26 cellular contexts compared by ENCODE assay signal in genomic region chr2:239983004-239983778, GRCh38. TPM values are rescaled to one million over a fixed set of nuclear protein-coding genes. Genes with fewer than 3 reads are reported as not detected.
"Had no signal": no experiment of that assay in that cellular context is flagged by ENCODE, and none has a peak within 500 bp of the region (broad histone marks: within the 10 kb centered on the region; RNA-seq: fewer than 3 reads in every experiment).

No MANE protein-coding gene starts in this region.

- DNase-seq: activated CD4-positive, alpha-beta memory T cell treated with anti-CD3 and anti-CD28 coated beads for 36 hours; activated CD4-positive, alpha-beta T cell treated with anti-CD3 and anti-CD28 coated beads for 48 hours; activated CD4-positive, CD25-positive, alpha-beta regulatory T cell; activated T-cell treated with anti-CD3 and anti-CD28 coated beads, Interleukin-2, amount 50 U/mL, for 24 hours; adrenal gland; brain microvascular endothelial cell; central memory CD4-positive, alpha-beta T cell; effector memory CD4-positive, alpha-beta T cell; foreskin melanocyte; hippocampal formation; left ventricle myocardium superior; mammary epithelial cell; midbrain; nephron progenitor cell; stimulated activated CD4-positive, alpha-beta T cell treated with anti-CD3 and anti-CD28 coated beads, Interleukin-4, amount 100 ng/mL, for 24 hours; stimulated activated naive CD8-positive, alpha-beta T cell treated with anti-CD3 and anti-CD28 coated beads, Interleukin-15, Interleukin-2, amounts not matched to agents 100 U/mL and 50 U/mL, for 24 hours; T-helper 17 cell; upper lobe of left lung had no signal

- ATAC-seq: activated T-helper 17 cell treated with anti-CD3 and anti-CD28 coated beads, Interleukin-2, amount 50 U/mL, for 72 hours; esophagus mucosa; left ventricle myocardium superior; right cardiac atrium; stimulated activated naive CD8-positive, alpha-beta T cell treated with anti-CD3 and anti-CD28 coated beads, Interleukin-15, Interleukin-2, amounts not matched to agents 100 U/mL and 50 U/mL, for 24 hours; T-helper 17 cell had no signal

- H3K27ac Mint-ChIP-seq: activated CD4-positive, alpha-beta memory T cell treated with anti-CD3 and anti-CD28 coated beads for 36 hours; activated naive CD8-positive, alpha-beta T cell; activated T-cell treated with anti-CD3 and anti-CD28 coated beads, Interleukin-2, amount 50 U/mL, for 24 hours; activated T-helper 17 cell treated with anti-CD3 and anti-CD28 coated beads, Interleukin-2, amount 50 U/mL, for 72 hours; nephron progenitor cell; T-helper 17 cell had no signal

- H3K9me3 ChIP-seq: adrenal gland, ascending aorta had no signal

- H3K27me3 ChIP-seq: adrenal gland, ascending aorta, brain microvascular endothelial cell, upper lobe of left lung had no signal

- H3K9me3 Mint-ChIP-seq: activated T-cell treated with anti-CD3 and anti-CD28 coated beads, Interleukin-2, amount 50 U/mL, for 24 hours had no signal

- H3K27ac ChIP-seq: adrenal gland, ascending aorta, brain microvascular endothelial cell, parathyroid adenoma, upper lobe of left lung had no signal

- H3K27me3 Mint-ChIP-seq: activated CD4-positive, alpha-beta memory T cell treated with anti-CD3 and anti-CD28 coated beads for 36 hours; activated naive CD8-positive, alpha-beta T cell; activated T-cell treated with anti-CD3 and anti-CD28 coated beads, Interleukin-2, amount 50 U/mL, for 24 hours; activated T-helper 17 cell treated with anti-CD3 and anti-CD28 coated beads, Interleukin-2, amount 50 U/mL, for 72 hours; T-helper 17 cell had no signal

- H3K4me3 Mint-ChIP-seq: activated CD4-positive, alpha-beta memory T cell treated with anti-CD3 and anti-CD28 coated beads for 36 hours; activated naive CD8-positive, alpha-beta T cell; activated T-cell treated with anti-CD3 and anti-CD28 coated beads, Interleukin-2, amount 50 U/mL, for 24 hours; activated T-helper 17 cell treated with anti-CD3 and anti-CD28 coated beads, Interleukin-2, amount 50 U/mL, for 72 hours; nephron progenitor cell; T-helper 17 cell had no signal

- H3K4me1 ChIP-seq: adrenal gland, ascending aorta, parathyroid adenoma, upper lobe of left lung had no signal

- H3K4me3 ChIP-seq: adrenal gland, ascending aorta, upper lobe of left lung had no signal

- H3K4me1 Mint-ChIP-seq: nephron progenitor cell had no signal

- H3K9ac ChIP-seq: parathyroid adenoma had no signal

RNA-seq across cellular contexts. Expression of gene OR6B2, which starts 47.0 kb away (rescaled TPM):
- polyA plus RNA-seq: endothelial cell of umbilical vein, mammary epithelial cell, right cardiac atrium, thymus had no signal
